ENCODE assay signal across 24 cellular contexts in genomic region chr12:12811343-12811742, GRCh38.
"Had no signal": no experiment of that assay in that cellular context is flagged by ENCODE, and none has a peak within 500 bp of the region (broad histone marks: within the 10 kb centered on the region; RNA-seq: fewer than 3 reads in every experiment).

No MANE protein-coding gene starts in this region.

- H3K27me3 Mint-ChIP-seq: activated CD4-positive, alpha-beta memory T cell treated with anti-CD3 and anti-CD28 coated beads, Interleukin-2, amount 10 ng/mL, durations not matched to agents 7 days and 5 days; activated naive CD8-positive, alpha-beta T cell treated with anti-CD3 and anti-CD28 coated beads, Interleukin-2, amount 50 U/mL, for 24 hours; activated T-cell treated with anti-CD3 and anti-CD28 coated beads, Interleukin-2, amount 50 U/mL, for 24 hours; memory B cell; stimulated activated memory B cell treated with anti-CD40 and anti-IgM and Interleukin-4, amounts not matched to agents 10 μg/mL and 1 μg/mL and 100 μg/mL, for 72 hours; T-helper 17 cell had no signal

- DNase-seq: activated CD4-positive, alpha-beta memory T cell treated with anti-CD3 and anti-CD28 coated beads, Interleukin-2, amount 10 ng/mL, durations not matched to agents 7 days and 5 days; activated CD4-positive, alpha-beta T cell treated with anti-CD3 and anti-CD28 coated beads for 4 hours; activated CD4-positive, CD25-positive, alpha-beta regulatory T cell; activated naive CD4-positive, alpha-beta T cell; activated naive CD8-positive, alpha-beta T cell treated with anti-CD3 and anti-CD28 coated beads, Interleukin-2, amount 50 U/mL, for 24 hours; activated T-cell treated with anti-CD3 and anti-CD28 coated beads, Interleukin-2, amount 50 U/mL, for 24 hours; cerebellar nuclear complex; heart right ventricle; islet precursor cell; left cardiac atrium; occipital lobe; stimulated activated CD4-positive, alpha-beta T cell treated with anti-CD3 and anti-CD28 coated beads, Interleukin-2, amount 100 ng/mL, for 24 hours; stomach; T-helper 17 cell; transverse colon; uterus had no signal

- ATAC-seq: activated naive CD8-positive, alpha-beta T cell treated with anti-CD3 and anti-CD28 coated beads, Interleukin-2, amount 50 U/mL, for 24 hours; heart right ventricle; left cardiac atrium; sciatic nerve; stimulated activated memory B cell treated with anti-CD40 and anti-IgM and Interleukin-4, amounts not matched to agents 10 μg/mL and 1 μg/mL and 100 μg/mL, for 72 hours; T-helper 17 cell had no signal

- H3K36me3 ChIP-seq: transverse colon, uterus had no signal

- H3K4me3 Mint-ChIP-seq: activated CD4-positive, alpha-beta memory T cell treated with anti-CD3 and anti-CD28 coated beads, Interleukin-2, amount 10 ng/mL, durations not matched to agents 7 days and 5 days; activated naive CD8-positive, alpha-beta T cell treated with anti-CD3 and anti-CD28 coated beads, Interleukin-2, amount 50 U/mL, for 24 hours; activated T-cell treated with anti-CD3 and anti-CD28 coated beads, Interleukin-2, amount 50 U/mL, for 24 hours; memory B cell; stimulated activated memory B cell treated with anti-CD40 and anti-IgM and Interleukin-4, amounts not matched to agents 10 μg/mL and 1 μg/mL and 100 μg/mL, for 72 hours; T-helper 17 cell had no signal

- H3K27ac ChIP-seq: coronary artery, esophagus muscularis mucosa, suprapubic skin, transverse colon, uterus had no signal

- H3K27me3 ChIP-seq: esophagus muscularis mucosa, heart right ventricle, stomach, suprapubic skin, transverse colon, uterus had no signal

- H3K27ac Mint-ChIP-seq: activated CD4-positive, alpha-beta memory T cell treated with anti-CD3 and anti-CD28 coated beads, Interleukin-2, amount 10 ng/mL, durations not matched to agents 7 days and 5 days; activated naive CD8-positive, alpha-beta T cell treated with anti-CD3 and anti-CD28 coated beads, Interleukin-2, amount 50 U/mL, for 24 hours; activated T-cell treated with anti-CD3 and anti-CD28 coated beads, Interleukin-2, amount 50 U/mL, for 24 hours; activated T-helper 2 cell treated with anti-CD3 and anti-CD28 coated beads, Interferon-gamma antibody, Interleukin-2, Interleukin-4, amounts not matched to agents 10 μg/mL and 5 μg/mL and 100 μg/mL, durations not matched to agents 14 hours and 24 hours and 36 hours; T-helper 17 cell had no signal

- H3K4me3 ChIP-seq: coronary artery, esophagus muscularis mucosa, heart right ventricle, stomach, suprapubic skin, transverse colon, uterus had no signal

- H3K9me3 Mint-ChIP-seq: activated CD4-positive, alpha-beta memory T cell treated with anti-CD3 and anti-CD28 coated beads, Interleukin-2, amount 10 ng/mL, durations not matched to agents 7 days and 5 days; activated naive CD8-positive, alpha-beta T cell treated with anti-CD3 and anti-CD28 coated beads, Interleukin-2, amount 50 U/mL, for 24 hours; activated T-cell treated with anti-CD3 and anti-CD28 coated beads, Interleukin-2, amount 50 U/mL, for 24 hours; activated T-helper 2 cell treated with anti-CD3 and anti-CD28 coated beads, Interferon-gamma antibody, Interleukin-2, Interleukin-4, amounts not matched to agents 10 μg/mL and 5 μg/mL and 100 μg/mL, durations not matched to agents 14 hours and 24 hours and 36 hours; memory B cell; neural crest cell; stimulated activated memory B cell treated with anti-CD40 and anti-IgM and Interleukin-4, amounts not matched to agents 10 μg/mL and 1 μg/mL and 100 μg/mL, for 72 hours had no signal
